1 cellular context compared by ENCODE assay signal in genomic region chr2:190666895-190667294, GRCh38.
A peak's percentile ranks its signal among the peaks of the same experiment; 100 is the strongest.
TF ChIP-seq lines count a peak whose summit lies in the region.

No MANE protein-coding gene starts in this region.

TF ChIP-seq in K562, 482 proteins besides CTCF, POLR2A, EP300 and RAD21:
- TF ChIP-seq ELF4 (CRISPR knock-in tag; IDR thresholded peaks at IDR 0.05) (no peak), ZNF592 (IDR thresholded peaks at IDR 0.05) (peak; percentile 48), C11orf30 (IDR thresholded peaks at IDR 0.05; ENCODE audit: low read depth) (peak; percentile 63), WHSC1 (IDR thresholded peaks at IDR 0.05; ENCODE audit: low read length) (no peak), NFE2 (IDR thresholded peaks at IDR 0.05; ENCODE audit: low read depth) (peak; percentile 61), ZNF316 (IDR thresholded peaks at IDR 0.05) (peak; percentile 48), MNT (conservative IDR thresholded peaks at IDR 0.05) (peak; percentile 40 to 47; a peak in 3 of 4 replicates)
